ENCODE assay signal across 20 cellular contexts in genomic region chr15:95563634-95564033, GRCh38.
"Had no signal": no experiment of that assay in that cellular context is flagged by ENCODE, and none has a peak within 500 bp of the region (broad histone marks: within the 10 kb centered on the region; RNA-seq: fewer than 3 reads in every experiment).

No MANE protein-coding gene starts in this region.

- H3K27ac Mint-ChIP-seq: activated CD4-positive, alpha-beta T cell treated with anti-CD3 and anti-CD28 coated beads, Interleukin-2, amount 10 ng/mL, durations not matched to agents 24 days and 14 days; activated naive CD4-positive, alpha-beta T cell treated with anti-CD3 and anti-CD28 coated beads, Interleukin-2, amount 50 U/mL, for 24 hours; T-helper 17 cell; WTC11 had no signal

- ATAC-seq: activated T-cell treated with anti-CD3 and anti-CD28 coated beads, Interleukin-2, amount 50 U/mL, for 4 hours; T-helper 17 cell; WTC11 had no signal

- H3K27me3 Mint-ChIP-seq: T-helper 17 cell had no signal

- H3K4me1 Mint-ChIP-seq: activated CD4-positive, alpha-beta T cell treated with anti-CD3 and anti-CD28 coated beads, Interleukin-2, amount 10 ng/mL, durations not matched to agents 24 days and 14 days; activated naive CD4-positive, alpha-beta T cell treated with anti-CD3 and anti-CD28 coated beads, Interleukin-2, amount 50 U/mL, for 24 hours; central memory CD8-positive, alpha-beta T cell; T-helper 17 cell had no signal

- H3K36me3 Mint-ChIP-seq: activated naive CD4-positive, alpha-beta T cell treated with anti-CD3 and anti-CD28 coated beads, Interleukin-2, amount 50 U/mL, for 24 hours; WTC11 had no signal

- H3K4me3 Mint-ChIP-seq: activated CD4-positive, alpha-beta T cell treated with anti-CD3 and anti-CD28 coated beads, Interleukin-2, amount 10 ng/mL, durations not matched to agents 24 days and 14 days; activated naive CD4-positive, alpha-beta T cell treated with anti-CD3 and anti-CD28 coated beads, Interleukin-2, amount 50 U/mL, for 24 hours; activated T-cell treated with anti-CD3 and anti-CD28 coated beads, Interleukin-2, amount 50 U/mL, for 4 hours; central memory CD8-positive, alpha-beta T cell; T-helper 17 cell; WTC11 had no signal

- DNase-seq: activated CD4-positive, alpha-beta T cell treated with anti-CD3 and anti-CD28 coated beads, Interleukin-2, amount 10 ng/mL, durations not matched to agents 24 days and 14 days; activated CD4-positive, alpha-beta T cell treated with anti-CD3 and anti-CD28 coated beads, Interleukin-2, amount 50 U/mL, for 48 hours; activated CD4-positive, CD25-positive, alpha-beta regulatory T cell treated with anti-CD3 and anti-CD28 coated beads, Interleukin-2, amount 50 U/mL, for 72 hours; activated CD8-positive, alpha-beta memory T cell treated with anti-CD3 and anti-CD28 coated beads for 24 hours; activated gamma-delta T cell treated with Interleukin-2 at 50 U/mL for 16 hours; activated T-cell treated with anti-CD3 and anti-CD28 coated beads, Interleukin-2, amount 50 U/mL, for 4 hours; aorta; MM.1S; NCI-H1105; NCI-H1436; NCI-H1694 treated with DMSO at 0.1 percent for 48 hours; NCI-H2029 treated with DMSO at 0.1 percent for 48 hours; NCI-H446; NCI-H524; SIG-M5; T-helper 17 cell; T-helper 9 cell had no signal

- H3K9me3 Mint-ChIP-seq: activated naive CD4-positive, alpha-beta T cell treated with anti-CD3 and anti-CD28 coated beads, Interleukin-2, amount 50 U/mL, for 24 hours; activated T-cell treated with anti-CD3 and anti-CD28 coated beads, Interleukin-2, amount 50 U/mL, for 4 hours; central memory CD8-positive, alpha-beta T cell; WTC11 had no signal
